28 cellular contexts compared by ENCODE assay signal in the genomic region with DNA sequence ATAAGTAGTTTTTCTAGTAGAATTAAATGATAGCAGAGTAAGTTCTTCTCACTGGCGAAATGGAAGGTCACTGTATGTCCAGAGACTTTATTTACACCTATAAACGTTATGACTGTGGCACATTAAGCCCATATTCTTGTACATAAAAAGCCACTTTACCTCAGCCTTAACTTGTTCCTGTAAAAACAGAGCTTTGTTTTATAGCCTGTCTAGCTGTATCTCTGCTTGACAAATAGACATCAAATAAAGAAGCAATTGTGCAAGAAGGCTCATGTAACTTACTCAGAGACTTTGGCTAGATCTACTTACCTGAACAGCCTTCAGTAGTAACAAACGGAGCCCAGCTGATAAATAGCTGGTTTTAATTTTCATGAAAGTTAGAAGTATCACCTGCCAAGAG.
"Had no signal": no experiment of that assay in that cellular context is flagged by ENCODE, and none has a peak within 500 bp of the region (broad histone marks: within the 10 kb centered on the region; RNA-seq: fewer than 3 reads in every experiment).

No MANE protein-coding gene starts in this region.

- H3K36me3 Mint-ChIP-seq: activated naive CD4-positive, alpha-beta T cell treated with anti-CD3 and anti-CD28 coated beads, Interleukin-2, amount 10 ng/mL, durations not matched to agents 7 days and 5 days; activated naive CD8-positive, alpha-beta T cell treated with anti-CD3 and anti-CD28 coated beads, Interleukin-2, amount 10 ng/mL, durations not matched to agents 7 days and 5 days had no signal

- ATAC-seq: pancreas; psoas muscle; stimulated activated naive B cell treated with anti-CD40 and anti-IgM and Interleukin-4, amounts not matched to agents 10 μg/mL and 1 μg/mL and 100 μg/mL, for 72 hours had no signal

- H3K4me3 ChIP-seq: esophagus muscularis mucosa, left ventricle myocardium inferior, lung, pancreas, psoas muscle, stomach, thyroid gland, upper lobe of left lung had no signal

- H3K36me3 ChIP-seq: brain microvascular endothelial cell, esophagus muscularis mucosa, left ventricle myocardium inferior, pancreas, stomach, thyroid gland, upper lobe of left lung had no signal

- H3K9me3 Mint-ChIP-seq: dendritic cell treated with granulocyte-macrophage colony-stimulating factor and Interleukin-4, amounts not matched to agents 40 ng/mL and 50 ng/mL, for 4 days; T-helper 2 cell treated with Interferon-gamma antibody and Interleukin-4, amounts not matched to agents 5 μg/mL and 100 μg/mL, for 36 hours had no signal

- H3K4me1 ChIP-seq: left ventricle myocardium inferior, pancreas, psoas muscle, stomach, thyroid gland, upper lobe of left lung had no signal

- DNase-seq: activated CD4-positive, alpha-beta T cell treated with anti-CD3 and anti-CD28 coated beads for 4 hours; activated CD4-positive, alpha-beta T cell treated with anti-CD3 and anti-CD28 coated beads, Interleukin-2, amount 50 U/mL, for 4 hours; activated CD4-positive, CD25-positive, alpha-beta regulatory T cell; activated gamma-delta T cell; activated naive CD4-positive, alpha-beta T cell treated with anti-CD3 and anti-CD28 coated beads, Interleukin-2, amount 10 ng/mL, durations not matched to agents 7 days and 5 days; activated naive CD8-positive, alpha-beta T cell treated with anti-CD3 and anti-CD28 coated beads, Interleukin-2, amount 10 ng/mL, durations not matched to agents 7 days and 5 days; activated T-cell treated with anti-CD3 and anti-CD28 coated beads for 4 hours; amniotic stem cell; brain microvascular endothelial cell; central memory CD4-positive, alpha-beta T cell; endodermal cell; foreskin melanocyte; kidney glomerular epithelial cell; left ventricle myocardium inferior; naive B cell; pancreas; psoas muscle; stimulated activated CD4-positive, alpha-beta T cell treated with anti-CD3 and anti-CD28 coated beads, Interleukin-15, amount 100 ng/mL, for 24 hours; stimulated activated CD4-positive, alpha-beta T cell treated with anti-CD3 and anti-CD28 coated beads, Interleukin-2, amount 100 ng/mL, for 24 hours; stimulated activated naive B cell treated with anti-CD40 and anti-IgM and Interleukin-4, amounts not matched to agents 10 μg/mL and 1 μg/mL and 100 μg/mL, for 72 hours; stomach; T-helper 1 cell; thyroid gland; upper lobe of left lung had no signal

- H3K4me1 Mint-ChIP-seq: activated naive CD4-positive, alpha-beta T cell treated with anti-CD3 and anti-CD28 coated beads, Interleukin-2, amount 10 ng/mL, durations not matched to agents 7 days and 5 days; activated naive CD8-positive, alpha-beta T cell treated with anti-CD3 and anti-CD28 coated beads, Interleukin-2, amount 10 ng/mL, durations not matched to agents 7 days and 5 days; naive B cell; stimulated activated naive B cell treated with anti-CD40 and anti-IgM and Interleukin-4, amounts not matched to agents 10 μg/mL and 1 μg/mL and 100 μg/mL, for 72 hours had no signal

- H3K27me3 Mint-ChIP-seq: activated naive CD4-positive, alpha-beta T cell treated with anti-CD3 and anti-CD28 coated beads, Interleukin-2, amount 10 ng/mL, durations not matched to agents 7 days and 5 days; activated naive CD8-positive, alpha-beta T cell treated with anti-CD3 and anti-CD28 coated beads, Interleukin-2, amount 10 ng/mL, durations not matched to agents 7 days and 5 days; dendritic cell treated with granulocyte-macrophage colony-stimulating factor and Interleukin-4, amounts not matched to agents 40 ng/mL and 50 ng/mL, for 4 days; naive B cell; stimulated activated naive B cell treated with anti-CD40 and anti-IgM and Interleukin-4, amounts not matched to agents 10 μg/mL and 1 μg/mL and 100 μg/mL, for 72 hours had no signal

- H3K27ac Mint-ChIP-seq: activated naive CD4-positive, alpha-beta T cell treated with anti-CD3 and anti-CD28 coated beads, Interleukin-2, amount 10 ng/mL, durations not matched to agents 7 days and 5 days; activated naive CD8-positive, alpha-beta T cell treated with anti-CD3 and anti-CD28 coated beads, Interleukin-2, amount 10 ng/mL, durations not matched to agents 7 days and 5 days; dendritic cell treated with granulocyte-macrophage colony-stimulating factor and Interleukin-4, amounts not matched to agents 40 ng/mL and 50 ng/mL, for 4 days; endodermal cell; naive B cell; stimulated activated naive B cell treated with anti-CD40 and anti-IgM and Interleukin-4, amounts not matched to agents 10 μg/mL and 1 μg/mL and 100 μg/mL, for 72 hours; T-helper 2 cell treated with Interferon-gamma antibody and Interleukin-4, amounts not matched to agents 5 μg/mL and 100 μg/mL, for 36 hours had no signal

- H3K9me3 ChIP-seq: esophagus muscularis mucosa, pancreas, psoas muscle, stomach, thyroid gland, upper lobe of left lung had no signal

- H3K4me3 Mint-ChIP-seq: activated naive CD4-positive, alpha-beta T cell treated with anti-CD3 and anti-CD28 coated beads, Interleukin-2, amount 10 ng/mL, durations not matched to agents 7 days and 5 days; activated naive CD8-positive, alpha-beta T cell treated with anti-CD3 and anti-CD28 coated beads, Interleukin-2, amount 10 ng/mL, durations not matched to agents 7 days and 5 days; dendritic cell treated with granulocyte-macrophage colony-stimulating factor and Interleukin-4, amounts not matched to agents 40 ng/mL and 50 ng/mL, for 4 days; endodermal cell; naive B cell; stimulated activated naive B cell treated with anti-CD40 and anti-IgM and Interleukin-4, amounts not matched to agents 10 μg/mL and 1 μg/mL and 100 μg/mL, for 72 hours; T-helper 2 cell treated with Interferon-gamma antibody and Interleukin-4, amounts not matched to agents 5 μg/mL and 100 μg/mL, for 36 hours had no signal
